Comparison of ENCODE assay signal across 18 cellular contexts in the genomic region with DNA sequence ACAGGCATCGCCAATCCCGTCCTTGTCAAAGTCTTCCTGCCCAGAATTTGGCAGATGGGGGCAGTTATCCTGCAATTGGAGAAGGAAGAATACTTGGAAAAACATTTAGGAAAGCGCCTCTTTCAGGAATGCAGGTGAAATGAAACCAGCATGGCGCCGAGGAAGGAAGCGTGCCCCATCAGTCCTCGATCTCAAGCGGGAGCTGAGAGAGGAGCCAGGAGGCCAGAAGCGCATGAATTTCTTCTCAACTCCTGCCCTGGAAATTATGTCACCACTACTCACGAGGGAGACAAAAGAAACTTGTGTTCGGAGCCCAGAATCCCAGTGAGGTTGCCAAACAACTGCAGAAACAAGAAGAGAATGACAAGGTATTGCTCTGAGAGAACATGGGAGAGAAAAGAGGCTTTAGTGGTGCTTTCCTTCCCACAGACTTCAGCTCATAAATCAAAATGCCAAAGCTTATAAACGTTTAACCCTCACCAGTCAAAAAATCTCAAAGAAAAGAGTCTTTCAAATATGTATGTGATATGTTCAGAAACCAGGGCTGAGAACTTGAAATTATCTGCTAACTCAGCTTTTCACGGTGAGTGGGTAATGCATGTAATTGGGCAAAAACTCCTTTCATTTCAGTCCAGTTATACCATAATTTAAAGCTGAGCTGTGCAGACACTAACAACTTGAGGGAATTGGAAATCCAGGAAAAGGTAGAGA. TPM values are rescaled to one million over a fixed set of nuclear protein-coding genes. Genes with fewer than 3 reads are reported as not detected.
DNase-seq lines count a peak whose midpoint lies in the region; ATAC-seq and TF ChIP-seq lines count a peak whose summit lies in the region.
"Had no signal": no experiment of that assay in that cellular context is flagged by ENCODE, and none has a peak within 500 bp of the region (broad histone marks: within the 10 kb centered on the region; RNA-seq: fewer than 3 reads in every experiment).

No MANE protein-coding gene starts in this region.

- DNase-seq in SJCRH30 (peak in 1 of 2 experiments; percentile 36), colonic mucosa (peak; percentile 17), sciatic nerve (ENCODE audit: low spot score) (peak; percentile 57), ecto neural progenitor cell (ENCODE audit: low spot score) (no peak), NOMO-1 treated with DMSO at 0.1 percent for 48 hours (lab: John Stamatoyannopoulos, UW; ENCODE audit: unreplicated experiment) (no peak)
- DNase-seq in activated T-helper 2 cell treated with anti-CD3 and anti-CD28 coated beads, Interferon-gamma antibody, Interleukin-2, Interleukin-4, amounts not matched to agents 10 μg/mL and 5 μg/mL and 100 μg/mL, durations not matched to agents 14 hours and 24 hours and 36 hours (ENCODE audit: low spot score), result no peak
- DNase-seq: activated naive CD4-positive, alpha-beta T cell treated with anti-CD3 and anti-CD28 coated beads, Interleukin-2, amount 10 ng/mL, durations not matched to agents 7 days and 5 days; NCI-H1694; NCI-H526; PC-3; small intestine; stimulated activated naive B cell treated with anti-CD40 and anti-IgM and Interleukin-4, amounts not matched to agents 10 μg/mL and 1 μg/mL and 100 μg/mL, for 72 hours had no signal

- H3K4me3 Mint-ChIP-seq in activated T-helper 2 cell treated with anti-CD3 and anti-CD28 coated beads, Interferon-gamma antibody, Interleukin-2, Interleukin-4, amounts not matched to agents 10 μg/mL and 5 μg/mL and 100 μg/mL, durations not matched to agents 14 hours and 24 hours and 36 hours (ENCODE audit: low read depth), result no peak overlapping the region
- H3K4me3 Mint-ChIP-seq: activated naive CD4-positive, alpha-beta T cell treated with anti-CD3 and anti-CD28 coated beads, Interleukin-2, amount 10 ng/mL, durations not matched to agents 7 days and 5 days; neural progenitor cell; stimulated activated naive B cell treated with anti-CD40 and anti-IgM and Interleukin-4, amounts not matched to agents 10 μg/mL and 1 μg/mL and 100 μg/mL, for 72 hours; WTC11 had no signal

- peaks cover 15% of the 10 kb centered on the region for H3K9me3 Mint-ChIP-seq in activated T-helper 2 cell treated with anti-CD3 and anti-CD28 coated beads, Interferon-gamma antibody, Interleukin-2, Interleukin-4, amounts not matched to agents 10 μg/mL and 5 μg/mL and 100 μg/mL, durations not matched to agents 14 hours and 24 hours and 36 hours

- no peaks in the 10 kb centered on the region for H3K4me1 ChIP-seq in SJCRH30
- no peaks in the 10 kb centered on the region for H3K4me1 ChIP-seq in colonic mucosa
- H3K4me1 ChIP-seq: neural progenitor cell had no signal

- intact Hi-C loops in colonic mucosa (cut with DNase I), result no loop called here
- intact Hi-C loops in sciatic nerve (cut with DNase I), result no loop called here
- intact Hi-C loops in activated T-helper 2 cell treated with anti-CD3 and anti-CD28 coated beads, Interferon-gamma antibody, Interleukin-2, Interleukin-4, amounts not matched to agents 10 μg/mL and 5 μg/mL and 100 μg/mL, durations not matched to agents 14 hours and 24 hours and 36 hours (cut with micrococcal nuclease), result no loop called here

- ATAC-seq in sciatic nerve (peak; percentile 44), HG03565 (IDR thresholded peaks at IDR 0.05; ENCODE audit: unreplicated experiment) (no peak)
- ATAC-seq: left lobe of liver; PC-3; stimulated activated naive B cell treated with anti-CD40 and anti-IgM and Interleukin-4, amounts not matched to agents 10 μg/mL and 1 μg/mL and 100 μg/mL, for 72 hours; WTC11 had no signal

- no peak overlapping the region for H3K27ac Mint-ChIP-seq in activated T-helper 2 cell treated with anti-CD3 and anti-CD28 coated beads, Interferon-gamma antibody, Interleukin-2, Interleukin-4, amounts not matched to agents 10 μg/mL and 5 μg/mL and 100 μg/mL, durations not matched to agents 14 hours and 24 hours and 36 hours
- H3K27ac Mint-ChIP-seq: activated naive CD4-positive, alpha-beta T cell treated with anti-CD3 and anti-CD28 coated beads, Interleukin-2, amount 10 ng/mL, durations not matched to agents 7 days and 5 days; neural progenitor cell; stimulated activated naive B cell treated with anti-CD40 and anti-IgM and Interleukin-4, amounts not matched to agents 10 μg/mL and 1 μg/mL and 100 μg/mL, for 72 hours; WTC11 had no signal

- TF ChIP-seq CTCF in colonic mucosa (IDR thresholded peaks at IDR 0.05), result no peak

- H3K9me3 ChIP-seq in SJCRH30 (replicated peaks) (no peaks in the 10 kb centered on the region), colonic mucosa (no peaks in the 10 kb centered on the region)

- H3K27me3 Mint-ChIP-seq in activated T-helper 2 cell treated with anti-CD3 and anti-CD28 coated beads, Interferon-gamma antibody, Interleukin-2, Interleukin-4, amounts not matched to agents 10 μg/mL and 5 μg/mL and 100 μg/mL, durations not matched to agents 14 hours and 24 hours and 36 hours (ENCODE audit: low read depth), result no peaks in the 10 kb centered on the region
- H3K27me3 Mint-ChIP-seq: activated naive CD4-positive, alpha-beta T cell treated with anti-CD3 and anti-CD28 coated beads, Interleukin-2, amount 10 ng/mL, durations not matched to agents 7 days and 5 days had no signal

- H3K4me3 ChIP-seq in SJCRH30 (peak overlapping the region; percentile 23), colonic mucosa (no peak overlapping the region)
- H3K4me3 ChIP-seq: neural progenitor cell had no signal

- H3K36me3 Mint-ChIP-seq in activated T-helper 2 cell treated with anti-CD3 and anti-CD28 coated beads, Interferon-gamma antibody, Interleukin-2, Interleukin-4, amounts not matched to agents 10 μg/mL and 5 μg/mL and 100 μg/mL, durations not matched to agents 14 hours and 24 hours and 36 hours (ENCODE audit: low read depth), result no peaks in the 10 kb centered on the region

- H3K27me3 ChIP-seq in SJCRH30 (0 out of 2 replicates have a peak, but pooled peaks cover 3% of the 10 kb centered on the region), colonic mucosa (no peaks in the 10 kb centered on the region), layer of hippocampus (ENCODE audit: control insufficient read depth, insufficient read depth, low read length) (no peaks in the 10 kb centered on the region)
- H3K27me3 ChIP-seq: neural progenitor cell had no signal

- H3K27ac ChIP-seq in SJCRH30 (no peak overlapping the region), colonic mucosa (no peak overlapping the region), layer of hippocampus (ENCODE audit: low read depth, low read length) (peak overlapping the region; percentile 79)
- H3K27ac ChIP-seq: HL-60, neural progenitor cell had no signal

- H3K9ac ChIP-seq in colonic mucosa (ENCODE audit: low read depth in 2 of 2, low read length in 2 of 2), result no peak overlapping the region
- H3K9ac ChIP-seq: neural progenitor cell had no signal

- H3K4me1 Mint-ChIP-seq in activated T-helper 2 cell treated with anti-CD3 and anti-CD28 coated beads, Interferon-gamma antibody, Interleukin-2, Interleukin-4, amounts not matched to agents 10 μg/mL and 5 μg/mL and 100 μg/mL, durations not matched to agents 14 hours and 24 hours and 36 hours (ENCODE audit: low read depth), result no peaks in the 10 kb centered on the region
- H3K4me1 Mint-ChIP-seq: activated naive CD4-positive, alpha-beta T cell treated with anti-CD3 and anti-CD28 coated beads, Interleukin-2, amount 10 ng/mL, durations not matched to agents 7 days and 5 days; WTC11 had no signal

- H3K36me3 ChIP-seq in SJCRH30 (no peaks in the 10 kb centered on the region), colonic mucosa (no peaks in the 10 kb centered on the region)
- H3K36me3 ChIP-seq: neural progenitor cell had no signal

RNA-seq across cellular contexts. Expression of gene THBS2, which starts 23.9 kb away (rescaled TPM):
- total RNA-seq in SJCRH30 (2014; rRNA removed; shearing (Covaris generic)), result 0.18 and 0.28 TPM in 2 replicates
- total RNA-seq in colonic mucosa (1 to 10 TPM; 1.9 to 5.3 TPM), sciatic nerve (104 TPM)
- total RNA-seq in activated T-helper 2 cell treated with anti-CD3 and anti-CD28 coated beads, Interferon-gamma antibody, Interleukin-2, Interleukin-4, amounts not matched to agents 10 μg/mL and 5 μg/mL and 100 μg/mL, durations not matched to agents 14 hours and 24 hours and 36 hours, result not detected in 2 replicates
- total RNA-seq: PC-3 had no signal

Comparison
In these comparisons a context has a peak if more than half of its experiments do, and no peak if none do; other contexts are left out.
1. DNase-seq: peak in colonic mucosa (single experiment) and sciatic nerve (single experiment); none in ecto neural progenitor cell (single experiment), NOMO-1 treated with DMSO at 0.1 percent for 48 hours (single experiment) and activated T-helper 2 cell treated with anti-CD3 and anti-CD28 coated beads, Interferon-gamma antibody, Interleukin-2, Interleukin-4, amounts not matched to agents 10 μg/mL and 5 μg/mL and 100 μg/mL, durations not matched to agents 14 hours and 24 hours and 36 hours (single experiment).
2. RNA of gene THBS2, which starts 23.9 kb away (total RNA-seq): 104 TPM in sciatic nerve (single experiment); 1.9 to 5.3 TPM in colonic mucosa, 0.18 to 0.28 TPM in SJCRH30 and not detected in activated T-helper 2 cell treated with anti-CD3 and anti-CD28 coated beads, Interferon-gamma antibody, Interleukin-2, Interleukin-4, amounts not matched to agents 10 μg/mL and 5 μg/mL and 100 μg/mL, durations not matched to agents 14 hours and 24 hours and 36 hours; every median in the first group is over 10 times any median in the second.